Comparison of ENCODE assay signal across 13 cellular contexts in the genomic region with DNA sequence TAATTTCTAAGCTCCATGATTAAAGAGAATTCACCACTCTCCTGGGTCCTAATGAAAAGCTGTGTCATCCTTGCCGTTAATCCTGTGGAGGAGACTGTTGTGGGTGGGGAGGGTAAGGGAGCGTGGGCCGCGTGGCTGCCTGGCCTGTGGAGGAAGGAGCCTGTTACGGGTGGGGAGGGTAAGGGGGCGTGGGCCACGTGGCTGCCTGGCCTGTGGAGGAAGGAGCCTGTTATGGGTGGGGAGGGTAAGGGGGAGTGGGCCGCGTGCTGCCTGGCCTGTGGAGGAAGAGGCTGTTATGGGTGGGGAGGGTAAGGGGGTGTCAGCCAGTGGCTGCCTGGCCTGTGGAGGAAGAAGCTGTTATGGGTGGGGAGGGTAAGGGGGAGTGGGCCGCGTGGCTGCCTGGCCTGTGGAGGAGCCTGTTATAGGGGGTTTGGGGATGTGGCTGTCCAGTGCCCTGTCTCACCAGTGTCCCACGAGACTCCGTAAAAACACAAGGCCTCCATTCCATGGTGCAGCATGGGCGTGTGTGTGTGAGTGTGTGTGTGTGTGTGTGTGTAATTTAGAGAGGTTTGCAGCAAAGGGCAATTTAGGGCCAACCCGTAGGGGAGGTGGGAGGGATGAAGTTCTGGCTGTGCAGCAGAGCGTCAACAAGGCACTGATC. TPM values are rescaled to one million over a fixed set of nuclear protein-coding genes. Genes with fewer than 3 reads are reported as not detected.
DNase-seq lines count a peak whose midpoint lies in the region; FAIRE-seq and TF ChIP-seq lines count a peak whose summit lies in the region.
"Had no signal": no experiment of that assay in that cellular context is flagged by ENCODE, and none has a peak within 500 bp of the region (broad histone marks: within the 10 kb centered on the region; RNA-seq: fewer than 3 reads in every experiment).

No MANE protein-coding gene starts in this region.

- H3K9me2 ChIP-seq in Loucy (replicated peaks; ENCODE audit: low read depth, low read length): no peaks in the 10 kb centered on the region

- peaks cover 45% of the 10 kb centered on the region for H3K4me1 ChIP-seq in Loucy (ENCODE audit: insufficient read depth, low read length, poor library complexity, severe bottlenecking)
- peaks cover 5% of the 10 kb centered on the region for H3K4me1 ChIP-seq in osteoblast (ENCODE audit: insufficient read depth, low read length)
- H3K4me1 ChIP-seq in ascending aorta: peaks cover 0 to 10% of the 10 kb centered on the region in 2 donors
- H3K4me1 ChIP-seq: suprapubic skin had no signal

- FAIRE-seq in H54 (lab: Jason Lieb, UNC): no peak

- peak overlapping the region; percentile 53 for H3K9ac ChIP-seq in Loucy (ENCODE audit: low read depth, low read length, poor library complexity, severe bottlenecking)

- H3K9me3 Mint-ChIP-seq in brain: no peaks in the 10 kb centered on the region
- H3K9me3 Mint-ChIP-seq: naive thymus-derived CD8-positive, alpha-beta T cell had no signal

- H3K79me2 ChIP-seq in Loucy (ENCODE audit: insufficient read depth, low read length): no peaks in the 10 kb centered on the region; the same call in 1 of the 2 replicates
- H3K79me2 ChIP-seq in osteoblast (ENCODE audit: insufficient read depth, low read length): peaks cover 83% of the 10 kb centered on the region

- H3K27me3 Mint-ChIP-seq in brain: peaks cover 7% of the 10 kb centered on the region
- H3K27me3 Mint-ChIP-seq: naive thymus-derived CD8-positive, alpha-beta T cell had no signal

- H3K9me3 ChIP-seq in Loucy (ENCODE audit: insufficient read depth, low read depth, low read length): no peaks in the 10 kb centered on the region
- H3K9me3 ChIP-seq in osteoblast (ENCODE audit: low read depth, low read length): no peaks in the 10 kb centered on the region
- no peaks in the 10 kb centered on the region for H3K9me3 ChIP-seq in ascending aorta
- H3K9me3 ChIP-seq: suprapubic skin had no signal

- no peak overlapping the region for H3K27ac ChIP-seq in osteoblast (ENCODE audit: low read depth, low read length)
- no peak overlapping the region for H3K27ac ChIP-seq in ascending aorta
- H3K27ac ChIP-seq: dorsolateral prefrontal cortex, suprapubic skin had no signal

- intact Hi-C loops in ascending aorta (cut with DNase I): no loop called here

- no peaks in the 10 kb centered on the region for H3K4me1 Mint-ChIP-seq in brain

- peaks cover 26% of the 10 kb centered on the region; the same call in 1 of the 2 replicates for H3K36me3 ChIP-seq in Loucy (ENCODE audit: insufficient read depth, low read length)
- H3K36me3 ChIP-seq in osteoblast (ENCODE audit: insufficient read depth, low read length): peaks cover 84% of the 10 kb centered on the region
- H3K36me3 ChIP-seq in ascending aorta: peaks cover 43 to 56% of the 10 kb centered on the region in 2 donors

- peaks cover 13% of the 10 kb centered on the region for H3F3A ChIP-seq in Loucy (ENCODE audit: low read depth)

- H3K4me3 ChIP-seq in Loucy (ENCODE audit: low read length, poor library complexity, severe bottlenecking) (peak overlapping the region; percentile 12), osteoblast (ENCODE audit: insufficient read depth, low read length) (no peak overlapping the region), ascending aorta (no peak overlapping the region)
- H3K4me3 ChIP-seq: dorsolateral prefrontal cortex, SK-N-MC, suprapubic skin had no signal

- H3K4me2 ChIP-seq in Loucy (ENCODE audit: low read depth, low read length, poor library complexity, severe bottlenecking) (peak overlapping the region; percentile 61), osteoblast (ENCODE audit: insufficient read depth, low read length) (no peak overlapping the region)

- no peak for TF ChIP-seq POLR2A in H54 (IDR thresholded peaks at IDR 0.05; ENCODE audit: low read depth, low read length)

- H2AFZ ChIP-seq in Loucy (ENCODE audit: low read length) (no peak overlapping the region), osteoblast (ENCODE audit: low read length) (no peak overlapping the region)

- TF ChIP-seq CTCF in Loucy (conservative IDR thresholded peaks at IDR 0.05; ENCODE audit: low read length): no peak
- TF ChIP-seq CTCF in brain (conservative IDR thresholded peaks at IDR 0.05): no peak
- TF ChIP-seq CTCF in osteoblast (IDR thresholded peaks at IDR 0.05; ENCODE audit: extremely low read depth, low read depth, low read length): no peak
- no peak for TF ChIP-seq CTCF in ascending aorta (IDR thresholded peaks at IDR 0.05)

- DNase-seq in NCI-H82 (lab: John Stamatoyannopoulos, UW) (peak; percentile 60), NCI-H82 treated with DMSO at 0.1 percent for 48 hours (lab: John Stamatoyannopoulos, UW; ENCODE audit: unreplicated experiment) (no peak), osteoblast (ENCODE audit: insufficient read length, low spot score, missing footprints) (peak; percentile 92), H54 (ENCODE audit: insufficient read length, low spot score) (no peak), ascending aorta (ENCODE audit: low spot score in 2 of 2) (no peak)
- no peak for DNase-seq in stimulated activated CD4-positive, alpha-beta T cell treated with anti-CD3 and anti-CD28 coated beads, Interleukin-4, amount 100 ng/mL, for 4 hours
- DNase-seq: activated effector memory CD4-positive, alpha-beta T cell treated with Interleukin-2 at 50 U/mL for 16 hours; dorsolateral prefrontal cortex had no signal

- H4K20me1 ChIP-seq in Loucy (ENCODE audit: insufficient read depth, low read length, poor library complexity, severe bottlenecking): no peaks in the 10 kb centered on the region
- H4K20me1 ChIP-seq in osteoblast (ENCODE audit: insufficient read depth, low read length): peaks cover 28% of the 10 kb centered on the region

- H3K27ac Mint-ChIP-seq in brain: peak overlapping the region in 3 of 5 experiments; percentile 41 to 51 (median 51)

- no peak overlapping the region for H3K4me3 Mint-ChIP-seq in brain
- H3K4me3 Mint-ChIP-seq: naive thymus-derived CD8-positive, alpha-beta T cell had no signal

- H3K27me3 ChIP-seq in Loucy (ENCODE audit: insufficient read depth, low read length, poor library complexity, severe bottlenecking): no peaks in the 10 kb centered on the region
- H3K27me3 ChIP-seq in osteoblast (ENCODE audit: insufficient read depth, low read length): no peaks in the 10 kb centered on the region
- H3K27me3 ChIP-seq in ascending aorta: no peaks in the 10 kb centered on the region
- H3K27me3 ChIP-seq: dorsolateral prefrontal cortex, suprapubic skin had no signal

- peaks cover 51% of the 10 kb centered on the region for H3K36me3 Mint-ChIP-seq in brain

RNA-seq across cellular contexts. Expression of gene DCUN1D2, which starts 15.6 kb away (rescaled TPM):
- polyA plus RNA-seq in brain (ENCODE audit: insufficient read depth, low read depth, low replicate concordance): 16.0 TPM
- 12.1 and 14.8 TPM in 2 replicates for total RNA-seq in osteoblast
- 5.9 TPM for total RNA-seq in ascending aorta

RNA-seq across cellular contexts. Expression of gene ADPRHL1, which starts 52.9 kb away (rescaled TPM):
- 133 TPM for polyA plus RNA-seq in brain (ENCODE audit: insufficient read depth, low read depth, low replicate concordance)
- total RNA-seq in osteoblast (3.8 and 5.1 TPM in 2 replicates), ascending aorta (11.3 TPM)

Comparison
In these comparisons a context has a peak if more than half of its experiments do, and no peak if none do; other contexts are left out.
1. DNase-seq: peak in NCI-H82 (single experiment) and osteoblast (single experiment); none in NCI-H82 treated with DMSO at 0.1 percent for 48 hours (single experiment), H54 (single experiment), stimulated activated CD4-positive, alpha-beta T cell treated with anti-CD3 and anti-CD28 coated beads, Interleukin-4, amount 100 ng/mL, for 4 hours (0 of 2) and ascending aorta (0 of 2).